Comparison of ENCODE assay signal across 26 cellular contexts in the genomic region with DNA sequence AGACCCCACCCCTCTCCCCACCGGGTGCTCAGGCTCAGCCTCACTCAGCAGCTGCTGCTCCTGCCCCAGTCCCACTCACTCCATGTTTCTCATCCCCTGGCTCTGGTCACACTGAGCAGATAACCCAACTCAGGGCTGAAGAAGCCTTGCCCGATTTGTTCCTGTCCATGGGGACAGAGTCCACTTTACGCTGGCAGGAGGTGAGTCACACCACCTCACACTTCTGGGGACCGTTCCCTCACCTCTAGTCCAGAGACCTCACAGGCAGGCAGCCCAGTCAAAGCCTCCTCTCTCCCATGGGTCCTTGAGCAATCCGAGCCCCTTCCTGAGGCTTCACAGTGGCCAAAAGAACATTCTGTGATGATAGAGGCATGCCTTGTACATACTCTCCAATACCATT. TPM values are rescaled to one million over a fixed set of nuclear protein-coding genes. Genes with fewer than 3 reads are reported as not detected.
A peak's percentile ranks its signal among the peaks of the same experiment; 100 is the strongest.
DNase-seq lines count a peak whose midpoint lies in the region; ATAC-seq and TF ChIP-seq lines count a peak whose summit lies in the region.
"Had no signal": no experiment of that assay in that cellular context is flagged by ENCODE, and none has a peak within 500 bp of the region (broad histone marks: within the 10 kb centered on the region; RNA-seq: fewer than 3 reads in every experiment).

No MANE protein-coding gene starts in this region.

- no peak overlapping the region for H2AFZ ChIP-seq in IMR-90 (replicated peaks; ENCODE audit: low read length, poor library complexity)

- dilution Hi-C loops in IMR-90 (cut with HindIII; ENCODE audit: low sequenced_read_pairs, unreplicated experiment) = no loop called here

- H2BK15ac ChIP-seq in IMR-90 (ENCODE audit: low read depth, low read length) = no peak overlapping the region

- H3K23ac ChIP-seq in IMR-90 (ENCODE audit: low read depth, low read length) = no peak overlapping the region

- TF ChIP-seq RAD21 in IMR-90 (IDR thresholded peaks at IDR 0.05; ENCODE audit: low read length) = no peak

- POLR2A ChIA-PET in IMR-90 (lab: Charles Lee; ENCODE audit: unreplicated experiment) = no interaction called here

- no peak overlapping the region for H4K91ac ChIP-seq in IMR-90 (ENCODE audit: insufficient read depth, low read depth, low read length)

- in situ Hi-C loops in IMR-90 (cut with MboI; ENCODE audit: low sequenced_read_pairs) = no loop called here

- H4K20me1 ChIP-seq in IMR-90 (ENCODE audit: insufficient read depth, low read length) = no peaks in the 10 kb centered on the region

- H3K79me1 ChIP-seq in IMR-90 (ENCODE audit: low read depth in 1 of 2, low read length in 2 of 2) = no peaks in the 10 kb centered on the region

- no peak overlapping the region for H3K27ac ChIP-seq in IMR-90 (ENCODE audit: insufficient read depth, low read length)
- H3K27ac ChIP-seq: adrenal gland, brain microvascular endothelial cell, coronary artery, pancreas, skin epidermis, thyroid gland had no signal

- H3K27ac Mint-ChIP-seq in stimulated activated effector memory CD8-positive, alpha-beta T cell treated with anti-CD3 and anti-CD28 coated beads, Interleukin-12 subunit alpha, Interleukin-12 subunit beta, amount 100 ng/mL, for 72 hours = peak overlapping the region; percentile 81
- H3K27ac Mint-ChIP-seq: activated CD4-positive, alpha-beta memory T cell treated with anti-CD3 and anti-CD28 coated beads for 36 hours had no signal

- CTCF ChIA-PET in IMR-90 (lab: Yijun Ruan, JAX) = no interaction called here

- no peak for ATAC-seq in IMR-90 (ENCODE audit: low read depth)
- peak; percentile 99 for ATAC-seq in mucosa of descending colon
- peak; percentile 37 for ATAC-seq in stimulated activated effector memory CD8-positive, alpha-beta T cell treated with anti-CD3 and anti-CD28 coated beads, Interleukin-12 subunit alpha, Interleukin-12 subunit beta, amount 100 ng/mL, for 72 hours
- ATAC-seq: naive thymus-derived CD8-positive, alpha-beta T cell had no signal

- no peaks in the 10 kb centered on the region for H3K36me3 Mint-ChIP-seq in stimulated activated effector memory CD8-positive, alpha-beta T cell treated with anti-CD3 and anti-CD28 coated beads, Interleukin-12 subunit alpha, Interleukin-12 subunit beta, amount 100 ng/mL, for 72 hours
- H3K36me3 Mint-ChIP-seq: activated CD4-positive, alpha-beta memory T cell treated with anti-CD3 and anti-CD28 coated beads for 36 hours; CD4-positive, alpha-beta memory T cell; naive thymus-derived CD8-positive, alpha-beta T cell had no signal

- no peak overlapping the region for H2BK5ac ChIP-seq in IMR-90 (ENCODE audit: low read depth, low read length, poor library complexity, severe bottlenecking)

- 88% methylated on average over 2 of the region's 5 CpGs; no CpG with 5 or more reads in 1 of the 2 experiments for WGBS in IMR-90 (ENCODE audit: extremely low coverage in 2 of 2, insufficient read length in 1 of 2), 2 experiments

- no peak overlapping the region for H3K18ac ChIP-seq in IMR-90 (ENCODE audit: low read depth, low read length)

- no TSS peak for BruUV-seq in IMR-90 (replicated peaks; lab: Mats Ljungman, UMichigan)

- H4K8ac ChIP-seq in IMR-90 (ENCODE audit: low read depth in 2 of 2, low read length in 2 of 2) = no peak overlapping the region

- no peaks in the 10 kb centered on the region for H3K9me3 Mint-ChIP-seq in stimulated activated effector memory CD8-positive, alpha-beta T cell treated with anti-CD3 and anti-CD28 coated beads, Interleukin-12 subunit alpha, Interleukin-12 subunit beta, amount 100 ng/mL, for 72 hours
- H3K9me3 Mint-ChIP-seq: activated CD4-positive, alpha-beta memory T cell treated with anti-CD3 and anti-CD28 coated beads for 36 hours; CD4-positive, alpha-beta memory T cell; naive thymus-derived CD8-positive, alpha-beta T cell had no signal

- H3K36me3 ChIP-seq in IMR-90 (ENCODE audit: control insufficient read depth, insufficient read depth, low read length) (no peaks in the 10 kb centered on the region), mucosa of descending colon (ENCODE audit: low read depth) (no peaks in the 10 kb centered on the region)
- H3K36me3 ChIP-seq: adrenal gland, brain microvascular endothelial cell, pancreas, thyroid gland had no signal

- H3K4me2 ChIP-seq in IMR-90 (ENCODE audit: low read depth, low read length) = no peak overlapping the region

- no peak for TF ChIP-seq POLR2A in IMR-90 (IDR thresholded peaks at IDR 0.05; ENCODE audit: low read depth, low read length)

- intact Hi-C loops in IMR-90 (cut with micrococcal nuclease) = no loop called here
- intact Hi-C loops in mucosa of descending colon (cut with DNase I, micrococcal nuclease) = no loop called here

- no peaks in the 10 kb centered on the region for H3K9me3 ChIP-seq in IMR-90 (ENCODE audit: control insufficient read depth, insufficient read depth, low read length)
- H3K9me3 ChIP-seq in mucosa of descending colon = no peaks in the 10 kb centered on the region
- H3K9me3 ChIP-seq: adrenal gland, pancreas, thyroid gland had no signal

- no peak overlapping the region for H3K4me3 Mint-ChIP-seq in stimulated activated effector memory CD8-positive, alpha-beta T cell treated with anti-CD3 and anti-CD28 coated beads, Interleukin-12 subunit alpha, Interleukin-12 subunit beta, amount 100 ng/mL, for 72 hours
- H3K4me3 Mint-ChIP-seq: activated CD4-positive, alpha-beta memory T cell treated with anti-CD3 and anti-CD28 coated beads for 36 hours; CD4-positive, alpha-beta memory T cell; naive thymus-derived CD8-positive, alpha-beta T cell had no signal

- no peak overlapping the region for H2BK120ac ChIP-seq in IMR-90 (ENCODE audit: low read depth, low read length)

- no peak overlapping the region for H2AK9ac ChIP-seq in IMR-90 (replicated peaks; ENCODE audit: low read depth, low read length, poor library complexity)

- H3K4ac ChIP-seq in IMR-90 (ENCODE audit: low read depth, low read length) = no peak overlapping the region

- H2BK20ac ChIP-seq in IMR-90 (ENCODE audit: low read depth, low read length) = 0 out of 2 replicates have a peak overlapping the region, but pooled peaks have one; percentile 32

- H3K27me3 ChIP-seq in IMR-90 (ENCODE audit: control insufficient read depth, insufficient read depth, low read length) = peaks cover 4% of the 10 kb centered on the region; the same call in 1 of the 2 replicates
- H3K27me3 ChIP-seq: adrenal gland, brain microvascular endothelial cell, pancreas, thyroid gland had no signal

- TF ChIP-seq CTCF in IMR-90 (conservative IDR thresholded peaks at IDR 0.05; ENCODE audit: low read depth, low read length) (no peak), choroid plexus epithelial cell (conservative IDR thresholded peaks at IDR 0.05; ENCODE audit: low read depth, low read length) (no peak), mucosa of descending colon (IDR thresholded peaks at IDR 0.05) (no peak)

- H2AK5ac ChIP-seq in IMR-90 (ENCODE audit: low read depth, low read length) = no peak overlapping the region

- no peaks in the 10 kb centered on the region for H3K9me1 ChIP-seq in IMR-90 (ENCODE audit: insufficient read depth, low read length)

- no peak overlapping the region for H3K14ac ChIP-seq in IMR-90 (replicated peaks; ENCODE audit: low read depth, low read length)

- H3K9ac ChIP-seq in IMR-90 (ENCODE audit: low read depth, low read length) = no peak overlapping the region

- no peak for DNase-seq in IMR-90
- peak; percentile 54 for DNase-seq in choroid plexus epithelial cell (ENCODE audit: low read depth)
- peak in 2 of 3 donors; percentile 30 to 49 for DNase-seq in mucosa of descending colon
- DNase-seq in stimulated activated effector memory CD8-positive, alpha-beta T cell treated with anti-CD3 and anti-CD28 coated beads, Interleukin-12 subunit alpha, Interleukin-12 subunit beta, amount 100 ng/mL, for 72 hours (ENCODE audit: low spot score in 2 of 2) = no peak
- DNase-seq in NCI-H1930 (lab: John Stamatoyannopoulos, UW) = no peak
- no peak for DNase-seq in NCI-H2029 treated with DMSO at 0.1 percent for 48 hours (lab: John Stamatoyannopoulos, UW)
- no peak for DNase-seq in NCI-H2227 (lab: John Stamatoyannopoulos, UW; ENCODE audit: unreplicated experiment)
- DNase-seq in NCI-H345 treated with DMSO at 0.1 percent for 48 hours (lab: John Stamatoyannopoulos, UW; ENCODE audit: unreplicated experiment) = no peak
- DNase-seq: activated CD4-positive, alpha-beta memory T cell treated with anti-CD3 and anti-CD28 coated beads for 36 hours; activated CD4-positive, CD25-positive, alpha-beta regulatory T cell; adrenal gland; brain microvascular endothelial cell; CD4-positive, alpha-beta memory T cell; DMS79; head of caudate nucleus; left cardiac atrium; mesendoderm; naive thymus-derived CD8-positive, alpha-beta T cell; NCI-H1436 treated with DMSO at 0.1 percent for 48 hours; NCI-H2171; pancreas; stimulated activated CD4-positive, alpha-beta T cell treated with anti-CD3 and anti-CD28 coated beads, Interleukin-2, amount 100 ng/mL, for 24 hours; stimulated activated naive CD4-positive, alpha-beta T cell; thyroid gland had no signal

- H3K4me3 ChIP-seq in IMR-90 (ENCODE audit: insufficient read depth, low read depth, low read length) = no peak overlapping the region
- no peak overlapping the region for H3K4me3 ChIP-seq in choroid plexus epithelial cell (ENCODE audit: low read depth, low read length)
- no peak overlapping the region for H3K4me3 ChIP-seq in mucosa of descending colon
- H3K4me3 ChIP-seq: adrenal gland, coronary artery, pancreas, skin epidermis, thyroid gland had no signal

- H4K5ac ChIP-seq in IMR-90 (ENCODE audit: low read depth, low read length) = no peak overlapping the region

- H3K4me1 ChIP-seq in IMR-90 (ENCODE audit: control insufficient read depth, insufficient read depth, low read length) (peaks cover 3% of the 10 kb centered on the region; the same call in 1 of the 2 replicates), mucosa of descending colon (ENCODE audit: low read depth) (no peaks in the 10 kb centered on the region)
- H3K4me1 ChIP-seq: pancreas, thyroid gland had no signal

- no peaks in the 10 kb centered on the region for H3K4me1 Mint-ChIP-seq in stimulated activated effector memory CD8-positive, alpha-beta T cell treated with anti-CD3 and anti-CD28 coated beads, Interleukin-12 subunit alpha, Interleukin-12 subunit beta, amount 100 ng/mL, for 72 hours
- H3K4me1 Mint-ChIP-seq: naive thymus-derived CD8-positive, alpha-beta T cell had no signal

- no peak overlapping the region for H3K56ac ChIP-seq in IMR-90 (ENCODE audit: extremely low read depth, insufficient read depth, low read length)

RNA-seq across cellular contexts. Expression of a gene that starts 1.4 kb away (rescaled TPM):
- total RNA-seq in IMR-90 (2012; rRNA removed) = not detected in 2 replicates
- 0.09 TPM in 1 of 2 replicates, not detected in the other for polyA plus RNA-seq in IMR-90 (2012; rRNA removed)
- polyA plus RNA-seq in IMR-90 (2012; cell fraction: cytosol; rRNA removed) = 0.07 and 0.11 TPM in 2 replicates
- not detected in 2 replicates for polyA plus RNA-seq in IMR-90 (2012; cell fraction: nucleus; rRNA removed; ENCODE audit: low replicate concordance)
- 10 to 100 TPM; 10.4 to 49.0 (median 14.9) TPM for total RNA-seq in mucosa of descending colon
- total RNA-seq: activated CD4-positive, alpha-beta memory T cell treated with anti-CD3 and anti-CD28 coated beads for 36 hours; CD4-positive, alpha-beta memory T cell had no signal
- polyA plus RNA-seq: CD4-positive, alpha-beta memory T cell had no signal

RNA-seq across cellular contexts. Expression of a gene that starts 11.7 kb away (rescaled TPM):
- 39.3 and 40.5 TPM in 2 replicates for total RNA-seq in IMR-90 (2012; rRNA removed)
- polyA plus RNA-seq in IMR-90 (2012; rRNA removed) = 30.3 and 32.7 TPM in 2 replicates
- polyA plus RNA-seq in IMR-90 (2012; cell fraction: cytosol; rRNA removed) = 17.6 and 44.6 TPM in 2 replicates
- 8.8 and 13.0 TPM in 2 replicates for polyA plus RNA-seq in IMR-90 (2012; cell fraction: nucleus; rRNA removed; ENCODE audit: low replicate concordance)
- total RNA-seq in mucosa of descending colon = 10 to 100 TPM; 29.6 to 41.5 (median 36.6) TPM

RNA-seq across cellular contexts. Expression of a gene that starts 23.9 kb away (rescaled TPM):
- total RNA-seq in IMR-90 (2012; rRNA removed) = 0.90 and 1.1 TPM in 2 replicates
- 7.2 and 8.6 TPM in 2 replicates for polyA plus RNA-seq in IMR-90 (2012; rRNA removed)
- 2.9 and 4.4 TPM in 2 replicates for polyA plus RNA-seq in IMR-90 (2012; cell fraction: cytosol; rRNA removed)
- polyA plus RNA-seq in IMR-90 (2012; cell fraction: nucleus; rRNA removed; ENCODE audit: low replicate concordance) = 14.6 and 32.4 TPM in 2 replicates
- 100 to 1,000 TPM in 1 of 3 donors, 10 to 100 TPM in 2; 41.8 to 116 (median 82.8) TPM for total RNA-seq in mucosa of descending colon

RNA-seq across cellular contexts. Expression of a gene that starts 34.9 kb away (rescaled TPM):
- total RNA-seq in IMR-90 (2012; rRNA removed) (30.3 and 30.8 TPM in 2 replicates), mucosa of descending colon (10 to 100 TPM; 26.1 to 35.6 (median 28.6) TPM)
- polyA plus RNA-seq in IMR-90 (2012; rRNA removed) = 49.4 and 53.0 TPM in 2 replicates
- polyA plus RNA-seq in IMR-90 (2012; cell fraction: cytosol; rRNA removed) = 28.1 and 48.8 TPM in 2 replicates
- polyA plus RNA-seq in IMR-90 (2012; cell fraction: nucleus; rRNA removed; ENCODE audit: low replicate concordance) = 30.5 and 49.8 TPM in 2 replicates

RNA-seq across cellular contexts. Expression of a gene that starts 38.2 kb away (rescaled TPM):
- total RNA-seq in IMR-90 (2012; rRNA removed) = 18.9 and 20.8 TPM in 2 replicates
- 28.3 and 29.9 TPM in 2 replicates for polyA plus RNA-seq in IMR-90 (2012; rRNA removed)
- 30.0 and 33.9 TPM in 2 replicates for polyA plus RNA-seq in IMR-90 (2012; cell fraction: cytosol; rRNA removed)
- polyA plus RNA-seq in IMR-90 (2012; cell fraction: nucleus; rRNA removed; ENCODE audit: low replicate concordance) = 64.3 and 129 TPM in 2 replicates
- total RNA-seq in mucosa of descending colon = 10 to 100 TPM; 36.1 to 45.6 (median 44.0) TPM

Comparison
In these comparisons a context has a peak if more than half of its experiments do, and no peak if none do; other contexts are left out.
1. DNase-seq: peak in choroid plexus epithelial cell (single experiment) and mucosa of descending colon (2 of 3); none in IMR-90 (single experiment), stimulated activated effector memory CD8-positive, alpha-beta T cell treated with anti-CD3 and anti-CD28 coated beads, Interleukin-12 subunit alpha, Interleukin-12 subunit beta, amount 100 ng/mL, for 72 hours (0 of 2), NCI-H1930 (0 of 2), NCI-H2029 treated with DMSO at 0.1 percent for 48 hours (single experiment), NCI-H2227 (single experiment) and NCI-H345 treated with DMSO at 0.1 percent for 48 hours (single experiment).
2. RNA of a gene that starts 1.4 kb away (total RNA-seq): 10.4 to 49.0 TPM in mucosa of descending colon; not detected in IMR-90; every median in the first group is over 10 times any median in the second.
3. RNA of a gene that starts 23.9 kb away (total RNA-seq): 41.8 to 116 TPM in mucosa of descending colon; 0.90 to 1.1 TPM in IMR-90; every median in the first group is over 10 times any median in the second.